9 cellular contexts compared by ENCODE assay signal in the genomic region with DNA sequence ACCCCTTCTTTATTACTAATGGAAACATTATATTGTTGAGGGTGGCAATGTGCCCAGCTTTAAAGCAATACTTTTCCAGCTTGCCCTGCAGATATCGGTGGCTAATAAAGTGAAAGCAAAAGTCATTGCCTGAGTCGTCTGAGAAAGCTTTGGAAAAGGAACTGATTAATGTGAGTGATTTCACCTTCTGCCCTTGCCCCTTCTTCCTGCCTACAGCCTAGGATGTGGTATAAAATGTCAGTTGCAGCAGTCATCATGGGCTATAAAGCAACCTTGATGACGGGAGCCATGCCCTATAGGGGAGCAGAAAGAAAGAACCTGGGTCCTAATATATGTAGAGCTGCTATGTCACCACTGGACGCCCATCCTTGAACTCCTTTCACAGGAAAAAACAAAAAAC.
DNase-seq lines count a peak whose midpoint lies in the region; FAIRE-seq and TF ChIP-seq lines count a peak whose summit lies in the region.
"Had no signal": no experiment of that assay in that cellular context is flagged by ENCODE, and none has a peak within 500 bp of the region (broad histone marks: within the 10 kb centered on the region; RNA-seq: fewer than 3 reads in every experiment).

No MANE protein-coding gene starts in this region.

- H3K27ac Mint-ChIP-seq in activated naive CD4-positive, alpha-beta T cell treated with anti-CD3 and anti-CD28 coated beads, Interleukin-2, amount 10 ng/mL, durations not matched to agents 7 days and 5 days: peak overlapping the region; percentile 79

- TF ChIP-seq CTCF in RWPE1 (conservative IDR thresholded peaks at IDR 0.05; ENCODE audit: low read depth): no peak

- POLR2A ChIA-PET in RWPE1 (lab: Yijun Ruan, JAX; ENCODE audit: low non-redundant PET): no interaction called here

- FAIRE-seq in RCC 7860 (lab: Jason Lieb, UNC): no peak

- no peaks in the 10 kb centered on the region for H3K9me3 Mint-ChIP-seq in activated naive CD4-positive, alpha-beta T cell treated with anti-CD3 and anti-CD28 coated beads, Interleukin-2, amount 10 ng/mL, durations not matched to agents 7 days and 5 days

- CTCF ChIA-PET in activated naive CD4-positive, alpha-beta T cell treated with anti-CD3 and anti-CD28 coated beads, Interleukin-2, amount 10 ng/mL, durations not matched to agents 7 days and 5 days (lab: Charles Lee): interaction anchor here (1.2 kb wide), 1 partner anchor 75 kb away, joined by 3 read pairs; no protein-coding TSS in a partner anchor
- CTCF ChIA-PET in RWPE1 (lab: Yijun Ruan, JAX): no interaction called here

- H3K4me1 Mint-ChIP-seq in activated naive CD4-positive, alpha-beta T cell treated with anti-CD3 and anti-CD28 coated beads, Interleukin-2, amount 10 ng/mL, durations not matched to agents 7 days and 5 days: peaks cover 17% of the 10 kb centered on the region

- no peaks in the 10 kb centered on the region for H3K36me3 Mint-ChIP-seq in activated naive CD4-positive, alpha-beta T cell treated with anti-CD3 and anti-CD28 coated beads, Interleukin-2, amount 10 ng/mL, durations not matched to agents 7 days and 5 days

- peak overlapping the region; percentile 56 for H3K4me3 Mint-ChIP-seq in activated naive CD4-positive, alpha-beta T cell treated with anti-CD3 and anti-CD28 coated beads, Interleukin-2, amount 10 ng/mL, durations not matched to agents 7 days and 5 days

- no peak overlapping the region for H3K27ac ChIP-seq in RWPE1

- DNase-seq in activated naive CD4-positive, alpha-beta T cell treated with anti-CD3 and anti-CD28 coated beads, Interleukin-2, amount 10 ng/mL, durations not matched to agents 7 days and 5 days: peak; percentile 23
- no peak for DNase-seq in activated naive CD4-positive, alpha-beta T cell treated with Interleukin-2 at 50 U/mL for 16 hours
- peak; percentile 16 for DNase-seq in RCC 7860 (ENCODE audit: low spot score)
- peak; percentile 33 for DNase-seq in fibroblast of peridontal ligament (ENCODE audit: extremely low read depth)
- peak; percentile 20 for DNase-seq in stromal cell of bone marrow (ENCODE audit: low read depth)
- DNase-seq in RWPE1 (ENCODE audit: low spot score): no peak
- DNase-seq in putamen (ENCODE audit: low spot score): no peak
- no peak for DNase-seq in GM19240 (ENCODE audit: insufficient read length, low spot score)
- DNase-seq: COR-L47 had no signal

- no peaks in the 10 kb centered on the region for H3K27me3 Mint-ChIP-seq in activated naive CD4-positive, alpha-beta T cell treated with anti-CD3 and anti-CD28 coated beads, Interleukin-2, amount 10 ng/mL, durations not matched to agents 7 days and 5 days

Comparison
In these comparisons a context has a peak if more than half of its experiments do, and no peak if none do; other contexts are left out.
1. DNase-seq: peak in activated naive CD4-positive, alpha-beta T cell treated with anti-CD3 and anti-CD28 coated beads, Interleukin-2, amount 10 ng/mL, durations not matched to agents 7 days and 5 days (single experiment), RCC 7860 (single experiment), fibroblast of peridontal ligament (single experiment) and stromal cell of bone marrow (single experiment); none in activated naive CD4-positive, alpha-beta T cell treated with Interleukin-2 at 50 U/mL for 16 hours (single experiment), RWPE1 (single experiment), putamen (single experiment) and GM19240 (single experiment).